In genomic region chr7:102989161-102989560, GRCh38 we compare ENCODE assay signal across 15 cellular contexts.
"Had no signal": no experiment of that assay in that cellular context is flagged by ENCODE, and none has a peak within 500 bp of the region (broad histone marks: within the 10 kb centered on the region; RNA-seq: fewer than 3 reads in every experiment).

No MANE protein-coding gene starts in this region.

- H3K36me3 ChIP-seq: sigmoid colon, spleen, tibial nerve, uterus had no signal

- H3K27me3 ChIP-seq: sigmoid colon, spleen, tibial nerve, uterus had no signal

- ATAC-seq: activated naive CD4-positive, alpha-beta T cell treated with anti-CD3 and anti-CD28 coated beads, Interleukin-2, amount 50 U/mL, for 72 hours; activated T-cell treated with anti-CD3 and anti-CD28 coated beads, Interleukin-2, amount 50 U/mL, for 72 hours had no signal

- DNase-seq: activated CD4-positive, alpha-beta T cell treated with anti-CD3 and anti-CD28 coated beads, Interleukin-2, amount 10 ng/mL, durations not matched to agents 7 days and 5 days; activated CD8-positive, alpha-beta memory T cell treated with anti-CD3 and anti-CD28 coated beads, Interleukin-2, amount 50 U/mL, for 48 hours; activated gamma-delta T cell; activated T-cell treated with anti-CD3 and anti-CD28 coated beads, Interleukin-2, amount 50 U/mL, for 72 hours; amniotic stem cell; central memory CD4-positive, alpha-beta T cell; effector memory CD4-positive, alpha-beta T cell; foreskin melanocyte; nephron progenitor cell; sigmoid colon; spleen; stimulated activated CD4-positive, alpha-beta T cell treated with anti-CD3 and anti-CD28 coated beads, Interleukin-1b, Interleukin-23, amount 100 ng/mL, for 48 hours; uterus had no signal

- H3K9me3 ChIP-seq: sigmoid colon, spleen, tibial nerve, uterus had no signal

- H3K4me3 ChIP-seq: sigmoid colon, spleen, tibial nerve, uterus had no signal

- H3K27ac ChIP-seq: sigmoid colon, tibial nerve, uterus had no signal
